1 cellular context compared by ENCODE assay signal in the genomic region with DNA sequence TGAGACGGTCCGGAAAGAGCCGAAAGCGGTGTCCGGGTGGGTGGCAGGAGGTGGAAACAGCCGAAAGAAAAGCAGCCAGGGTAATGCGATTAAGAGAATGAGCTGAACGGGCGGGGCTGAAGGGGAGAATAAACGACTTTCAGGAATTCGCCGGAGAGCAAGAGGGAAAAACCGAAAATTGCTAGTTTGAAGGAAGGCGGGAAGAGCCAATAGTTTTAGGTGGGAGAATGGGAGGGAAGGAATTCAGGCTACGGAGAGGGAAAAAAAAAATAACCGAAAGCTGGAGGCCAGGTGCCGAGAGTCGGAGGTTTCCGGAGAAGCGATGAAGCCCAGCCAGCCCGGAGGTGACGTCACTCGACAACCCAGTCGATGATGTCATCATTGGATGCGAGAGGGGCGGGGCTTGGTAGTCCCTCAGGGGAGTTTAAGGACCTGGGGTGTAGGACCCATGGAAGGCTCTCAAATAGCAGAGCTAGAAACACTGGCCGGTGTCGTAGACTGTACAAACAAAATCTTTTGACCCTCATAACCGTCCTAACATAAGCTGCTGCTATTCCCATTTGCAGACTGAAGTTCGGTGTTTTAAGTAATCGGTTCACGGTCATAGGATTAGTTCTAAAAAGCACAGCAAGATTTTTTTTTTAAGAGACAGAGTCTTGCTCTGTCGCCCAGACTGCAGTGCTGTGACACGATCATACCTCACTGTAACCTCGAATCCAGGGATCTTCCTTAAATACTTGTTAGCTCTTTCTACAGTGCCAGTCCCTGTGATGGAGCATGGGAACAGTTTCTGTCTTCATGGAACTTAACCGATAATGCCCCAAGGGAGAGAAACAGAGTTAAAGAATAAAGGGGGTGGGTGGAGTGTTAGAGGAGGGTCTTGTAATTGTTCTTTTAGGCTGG.
TF ChIP-seq lines count a peak whose summit lies in the region.

ZC3H4 (minus strand) TSS at position 331 of the 903 bp plus-strand sequence. CDS start 1,192 bp downstream, outside the sequence.

TF ChIP-seq in HepG2, 621 proteins besides CTCF, POLR2A, EP300 and RAD21 (continued from another document and continues in another):
- TF ChIP-seq, protein P1, sequence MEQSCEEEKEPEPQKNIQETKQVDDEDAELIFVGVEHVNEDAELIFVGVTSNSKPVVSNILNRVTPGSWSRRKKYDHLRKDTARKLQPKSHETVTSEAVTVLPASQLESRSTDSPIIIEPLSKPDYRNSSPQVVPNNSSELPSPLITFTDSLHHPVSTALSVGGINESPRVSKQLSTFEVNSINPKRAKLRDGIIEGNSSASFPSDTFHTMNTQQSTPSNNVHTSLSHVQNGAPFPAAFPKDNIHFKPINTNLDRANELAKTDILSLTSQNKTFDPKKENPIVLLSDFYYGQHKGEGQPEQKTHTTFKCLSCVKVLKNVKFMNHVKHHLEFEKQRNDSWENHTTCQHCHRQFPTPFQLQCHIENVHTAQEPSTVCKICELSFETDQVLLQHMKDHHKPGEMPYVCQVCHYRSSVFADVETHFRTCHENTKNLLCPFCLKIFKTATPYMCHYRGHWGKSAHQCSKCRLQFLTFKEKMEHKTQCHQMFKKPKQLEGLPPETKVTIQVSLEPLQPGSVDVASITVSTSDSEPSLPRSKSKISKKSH (CRISPR knock-in tag; IDR thresholded peaks at IDR 0.05; ENCODE audit: borderline replicate concordance) = no peak
- TF ChIP-seq POLR2G (IDR thresholded peaks at IDR 0.05; ENCODE audit: low read depth, low read length) (peak; percentile 73), ZNF619 (CRISPR knock-in tag; IDR thresholded peaks at IDR 0.05) (no peak), ATF7 (IDR thresholded peaks at IDR 0.05) (peak; percentile 100), ATF7 (CRISPR knock-in tag; IDR thresholded peaks at IDR 0.05) (peak; percentile 99), ZC3H4 (CRISPR knock-in tag; IDR thresholded peaks at IDR 0.05; ENCODE audit: borderline replicate concordance) (0 out of 2 replicates have a peak, but pooled peaks have one; percentile 46), SOX6 (IDR thresholded peaks at IDR 0.05) (no peak), SOX6 (CRISPR knock-in tag; IDR thresholded peaks at IDR 0.05) (peak; percentile 57; the same call in 1 of the 2 replicates), ZNF251 (CRISPR knock-in tag; IDR thresholded peaks at IDR 0.05) (no peak), ZHX2 (IDR thresholded peaks at IDR 0.05; ENCODE audit: low read depth) (peak; percentile 94), ZHX2 (CRISPR knock-in tag; IDR thresholded peaks at IDR 0.05; ENCODE audit: borderline replicate concordance) (no peak), ZBTB8A (CRISPR knock-in tag; IDR thresholded peaks at IDR 0.05; ENCODE audit: borderline replicate concordance, low read depth) (no peak), SPEN (CRISPR knock-in tag; IDR thresholded peaks at IDR 0.05; ENCODE audit: low read depth) (peak; percentile 1; the same call in 1 of the 2 replicates), ZNF891 (CRISPR knock-in tag; IDR thresholded peaks at IDR 0.05) (no peak; the same call in 1 of the 2 replicates), ZNF737 (CRISPR knock-in tag; IDR thresholded peaks at IDR 0.05; ENCODE audit: borderline replicate concordance) (no peak), HNRNPLL (IDR thresholded peaks at IDR 0.05; ENCODE audit: low read depth, low read length, poor library complexity, severe bottlenecking) (no peak), CREM (IDR thresholded peaks at IDR 0.05) (peak; percentile 95), CREM (CRISPR knock-in tag; IDR thresholded peaks at IDR 0.05) (0 out of 2 replicates have a peak, but pooled peaks have one; percentile 46), ETV5 (CRISPR knock-in tag; IDR thresholded peaks at IDR 0.05; ENCODE audit: borderline replicate concordance) (peak; percentile 83), ATAD3A (CRISPR knock-in tag; IDR thresholded peaks at IDR 0.05) (no peak), MIXL1 (CRISPR knock-in tag; IDR thresholded peaks at IDR 0.05) (no peak), XBP1 (CRISPR knock-in tag; IDR thresholded peaks at IDR 0.05) (no peak), MLLT10 (CRISPR knock-in tag; IDR thresholded peaks at IDR 0.05) (no peak), NR2F6 (IDR thresholded peaks at IDR 0.05) (no peak), NR2F6 (CRISPR knock-in tag; IDR thresholded peaks at IDR 0.05) (0 out of 2 replicates have a peak, but pooled peaks have one; percentile 21), FOXC1 (CRISPR knock-in tag; IDR thresholded peaks at IDR 0.05; ENCODE audit: borderline replicate concordance) (0 out of 2 replicates have a peak, but pooled peaks have one; percentile 4), ZBTB42 (CRISPR knock-in tag; IDR thresholded peaks at IDR 0.05) (no peak), GATAD1 (CRISPR knock-in tag; IDR thresholded peaks at IDR 0.05) (0 out of 2 replicates have a peak, but pooled peaks have one; percentile 28), ZNF432 (CRISPR knock-in tag; IDR thresholded peaks at IDR 0.05; ENCODE audit: borderline replicate concordance) (no peak), YEATS4 (CRISPR knock-in tag; IDR thresholded peaks at IDR 0.05; ENCODE audit: borderline replicate concordance) (peak; percentile 29; the same call in 1 of the 2 replicates), ZNF644 (CRISPR knock-in tag; IDR thresholded peaks at IDR 0.05; ENCODE audit: low read depth) (no peak), HOXA3 (CRISPR knock-in tag; IDR thresholded peaks at IDR 0.05) (peak; percentile 99), RORA (CRISPR knock-in tag; IDR thresholded peaks at IDR 0.05) (no peak)
- TF ChIP-seq, protein P2, sequence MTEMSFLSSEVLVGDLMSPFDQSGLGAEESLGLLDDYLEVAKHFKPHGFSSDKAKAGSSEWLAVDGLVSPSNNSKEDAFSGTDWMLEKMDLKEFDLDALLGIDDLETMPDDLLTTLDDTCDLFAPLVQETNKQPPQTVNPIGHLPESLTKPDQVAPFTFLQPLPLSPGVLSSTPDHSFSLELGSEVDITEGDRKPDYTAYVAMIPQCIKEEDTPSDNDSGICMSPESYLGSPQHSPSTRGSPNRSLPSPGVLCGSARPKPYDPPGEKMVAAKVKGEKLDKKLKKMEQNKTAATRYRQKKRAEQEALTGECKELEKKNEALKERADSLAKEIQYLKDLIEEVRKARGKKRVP (CRISPR knock-in tag; IDR thresholded peaks at IDR 0.05) = 0 out of 4 replicates have a peak, but pooled peaks of 1 of the 2 experiments have one; percentile 8
- TF ChIP-seq, protein P3, sequence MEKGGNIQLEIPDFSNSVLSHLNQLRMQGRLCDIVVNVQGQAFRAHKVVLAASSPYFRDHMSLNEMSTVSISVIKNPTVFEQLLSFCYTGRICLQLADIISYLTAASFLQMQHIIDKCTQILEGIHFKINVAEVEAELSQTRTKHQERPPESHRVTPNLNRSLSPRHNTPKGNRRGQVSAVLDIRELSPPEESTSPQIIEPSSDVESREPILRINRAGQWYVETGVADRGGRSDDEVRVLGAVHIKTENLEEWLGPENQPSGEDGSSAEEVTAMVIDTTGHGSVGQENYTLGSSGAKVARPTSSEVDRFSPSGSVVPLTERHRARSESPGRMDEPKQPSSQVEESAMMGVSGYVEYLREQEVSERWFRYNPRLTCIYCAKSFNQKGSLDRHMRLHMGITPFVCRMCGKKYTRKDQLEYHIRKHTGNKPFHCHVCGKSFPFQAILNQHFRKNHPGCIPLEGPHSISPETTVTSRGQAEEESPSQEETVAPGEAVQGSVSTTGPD (CRISPR knock-in tag; IDR thresholded peaks at IDR 0.05) = no peak
- TF ChIP-seq, protein P4, sequence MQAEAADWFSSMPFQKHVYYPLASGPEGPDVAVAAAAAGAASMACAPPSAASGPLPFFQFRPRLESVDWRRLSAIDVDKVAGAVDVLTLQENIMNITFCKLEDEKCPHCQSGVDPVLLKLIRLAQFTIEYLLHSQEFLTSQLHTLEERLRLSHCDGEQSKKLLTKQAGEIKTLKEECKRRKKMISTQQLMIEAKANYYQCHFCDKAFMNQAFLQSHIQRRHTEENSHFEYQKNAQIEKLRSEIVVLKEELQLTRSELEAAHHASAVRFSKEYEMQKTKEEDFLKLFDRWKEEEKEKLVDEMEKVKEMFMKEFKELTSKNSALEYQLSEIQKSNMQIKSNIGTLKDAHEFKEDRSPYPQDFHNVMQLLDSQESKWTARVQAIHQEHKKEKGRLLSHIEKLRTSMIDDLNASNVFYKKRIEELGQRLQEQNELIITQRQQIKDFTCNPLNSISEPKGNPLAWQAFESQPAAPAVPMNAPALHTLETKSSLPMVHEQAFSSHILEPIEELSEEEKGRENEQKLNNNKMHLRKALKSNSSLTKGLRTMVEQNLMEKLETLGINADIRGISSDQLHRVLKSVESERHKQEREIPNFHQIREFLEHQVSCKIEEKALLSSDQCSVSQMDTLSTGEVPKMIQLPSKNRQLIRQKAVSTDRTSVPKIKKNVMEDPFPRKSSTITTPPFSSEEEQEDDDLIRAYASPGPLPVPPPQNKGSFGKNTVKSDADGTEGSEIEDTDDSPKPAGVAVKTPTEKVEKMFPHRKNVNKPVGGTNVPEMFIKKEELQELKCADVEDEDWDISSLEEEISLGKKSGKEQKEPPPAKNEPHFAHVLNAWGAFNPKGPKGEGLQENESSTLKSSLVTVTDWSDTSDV (CRISPR knock-in tag; IDR thresholded peaks at IDR 0.05) = no peak
- TF ChIP-seq, protein P5, sequence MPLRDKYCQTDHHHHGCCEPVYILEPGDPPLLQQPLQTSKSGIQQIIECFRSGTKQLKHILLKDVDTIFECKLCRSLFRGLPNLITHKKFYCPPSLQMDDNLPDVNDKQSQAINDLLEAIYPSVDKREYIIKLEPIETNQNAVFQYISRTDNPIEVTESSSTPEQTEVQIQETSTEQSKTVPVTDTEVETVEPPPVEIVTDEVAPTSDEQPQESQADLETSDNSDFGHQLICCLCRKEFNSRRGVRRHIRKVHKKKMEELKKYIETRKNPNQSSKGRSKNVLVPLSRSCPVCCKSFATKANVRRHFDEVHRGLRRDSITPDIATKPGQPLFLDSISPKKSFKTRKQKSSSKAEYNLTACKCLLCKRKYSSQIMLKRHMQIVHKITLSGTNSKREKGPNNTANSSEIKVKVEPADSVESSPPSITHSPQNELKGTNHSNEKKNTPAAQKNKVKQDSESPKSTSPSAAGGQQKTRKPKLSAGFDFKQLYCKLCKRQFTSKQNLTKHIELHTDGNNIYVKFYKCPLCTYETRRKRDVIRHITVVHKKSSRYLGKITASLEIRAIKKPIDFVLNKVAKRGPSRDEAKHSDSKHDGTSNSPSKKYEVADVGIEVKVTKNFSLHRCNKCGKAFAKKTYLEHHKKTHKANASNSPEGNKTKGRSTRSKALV (CRISPR knock-in tag; IDR thresholded peaks at IDR 0.05) = 0 out of 2 replicates have a peak, but pooled peaks have one; percentile 41
- TF ChIP-seq, protein P6, sequence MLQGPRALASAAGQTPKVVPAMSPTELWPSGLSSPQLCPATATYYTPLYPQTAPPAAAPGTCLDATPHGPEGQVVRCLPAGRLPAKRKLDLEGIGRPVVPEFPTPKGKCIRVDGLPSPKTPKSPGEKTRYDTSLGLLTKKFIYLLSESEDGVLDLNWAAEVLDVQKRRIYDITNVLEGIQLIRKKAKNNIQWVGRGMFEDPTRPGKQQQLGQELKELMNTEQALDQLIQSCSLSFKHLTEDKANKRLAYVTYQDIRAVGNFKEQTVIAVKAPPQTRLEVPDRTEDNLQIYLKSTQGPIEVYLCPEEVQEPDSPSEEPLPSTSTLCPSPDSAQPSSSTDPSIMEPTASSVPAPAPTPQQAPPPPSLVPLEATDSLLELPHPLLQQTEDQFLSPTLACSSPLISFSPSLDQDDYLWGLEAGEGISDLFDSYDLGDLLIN (CRISPR knock-in tag; IDR thresholded peaks at IDR 0.05; ENCODE audit: borderline replicate concordance) = no peak
- TF ChIP-seq, protein P7, sequence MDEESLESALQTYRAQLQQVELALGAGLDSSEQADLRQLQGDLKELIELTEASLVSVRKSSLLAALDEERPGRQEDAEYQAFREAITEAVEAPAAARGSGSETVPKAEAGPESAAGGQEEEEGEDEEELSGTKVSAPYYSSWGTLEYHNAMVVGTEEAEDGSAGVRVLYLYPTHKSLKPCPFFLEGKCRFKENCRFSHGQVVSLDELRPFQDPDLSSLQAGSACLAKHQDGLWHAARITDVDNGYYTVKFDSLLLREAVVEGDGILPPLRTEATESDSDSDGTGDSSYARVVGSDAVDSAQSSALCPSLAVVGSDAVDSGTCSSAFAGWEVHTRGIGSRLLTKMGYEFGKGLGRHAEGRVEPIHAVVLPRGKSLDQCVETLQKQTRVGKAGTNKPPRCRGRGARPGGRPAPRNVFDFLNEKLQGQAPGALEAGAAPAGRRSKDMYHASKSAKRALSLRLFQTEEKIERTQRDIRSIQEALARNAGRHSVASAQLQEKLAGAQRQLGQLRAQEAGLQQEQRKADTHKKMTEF (CRISPR knock-in tag; IDR thresholded peaks at IDR 0.05) = 0 out of 2 replicates have a peak, but pooled peaks have one; percentile 2
